Comparison of ENCODE assay signal across 8 cellular contexts in the genomic region with DNA sequence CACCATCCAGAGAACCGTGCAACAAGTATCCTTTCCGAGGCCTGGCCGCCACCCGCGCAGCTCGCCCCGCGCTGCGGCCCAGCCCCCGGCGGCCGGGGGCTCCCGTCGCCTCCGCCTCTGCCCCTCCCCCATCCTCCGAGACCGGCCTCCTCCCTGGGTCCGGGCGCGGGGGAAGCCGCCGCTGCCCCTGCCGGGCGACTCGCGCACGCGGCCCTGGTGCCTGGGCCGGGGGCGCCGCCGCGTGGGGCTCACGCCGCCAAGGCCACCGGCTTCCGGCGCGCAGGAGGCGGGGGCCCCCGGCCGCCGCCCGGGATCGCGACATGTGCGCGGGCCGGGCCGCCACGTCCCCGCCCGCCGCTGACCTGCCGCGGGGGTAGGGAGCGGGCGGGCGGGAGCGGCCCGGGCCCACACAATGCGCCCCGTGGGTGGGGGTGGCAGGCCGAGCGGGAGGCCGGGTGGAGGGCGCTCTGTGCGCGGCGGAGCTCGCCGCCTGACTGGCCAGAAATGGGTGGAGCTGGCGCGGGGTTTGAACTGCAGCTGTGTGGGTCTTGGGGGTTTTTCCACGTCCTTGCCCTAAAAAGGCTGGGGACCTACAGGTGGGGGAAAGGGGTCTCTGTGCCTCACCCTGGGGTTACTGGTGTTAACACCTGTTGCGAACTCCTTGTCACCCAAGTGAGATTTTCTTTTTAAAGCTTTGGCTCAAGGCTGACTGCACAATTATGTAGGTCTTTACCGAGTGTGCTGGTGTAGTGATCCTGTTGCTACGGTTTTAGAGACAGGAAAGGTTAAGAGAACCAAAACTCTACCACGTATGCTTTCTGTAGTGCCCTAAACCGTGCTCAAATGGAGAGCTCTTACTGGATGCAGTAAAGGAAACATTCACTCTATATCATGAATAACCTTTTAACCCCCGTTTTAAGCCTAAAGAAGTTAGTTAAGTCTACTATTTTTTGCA. TPM values are rescaled to one million over a fixed set of nuclear protein-coding genes. Genes with fewer than 3 reads are reported as not detected.
DNase-seq lines count a peak whose midpoint lies in the region; ATAC-seq, FAIRE-seq and TF ChIP-seq lines count a peak whose summit lies in the region.

No MANE protein-coding gene starts in this region.

- intact Hi-C loops in GM12878 (cut with micrococcal nuclease; ENCODE audit: unreplicated experiment): loop anchor here (1.0 kb wide), 1 partner anchor 29 kb away; no protein-coding TSS in a partner anchor

- H3K36me3 ChIP-seq in GM12878 (ENCODE audit: control insufficient read depth in 2 of 2, insufficient read depth in 2 of 2, low read length in 1 of 2) (peaks cover 0 to 8% of the 10 kb centered on the region in 2 experiments; a peak in 2 of 4 replicates), iPS-20b (ENCODE audit: insufficient read depth, low read depth, low read length) (peaks cover 44% of the 10 kb centered on the region)

- H4K20me1 ChIP-seq in GM12878 (ENCODE audit: control insufficient read depth, insufficient read depth): no peaks in the 10 kb centered on the region

- 0 out of 2 replicates have a peak, but pooled peaks have one; percentile 2 for TF ChIP-seq RAD21 in GM12878 (IDR thresholded peaks at IDR 0.05; ENCODE audit: insufficient read depth, low read depth, low read length)

- DNase-seq in Caki2 (ENCODE audit: low read depth) (peak; percentile 42), T-helper 2 cell (peak; percentile 15 to 57 (median 33)), GM12878 (ENCODE audit: low read depth, low spot score) (peak; percentile 40), GOT3 (lab: John Stamatoyannopoulos, UW) (no peak)

- H3K79me2 ChIP-seq in GM12878 (ENCODE audit: control insufficient read depth, insufficient read depth, low read length): peaks cover 65% of the 10 kb centered on the region

- BruUV-seq in GM12878 (replicated peaks; lab: Mats Ljungman, UMichigan): no TSS peak

- H3K9me3 ChIP-seq in GM12878 (replicated peaks; ENCODE audit: control insufficient read depth, insufficient read depth, low read length) (no peaks in the 10 kb centered on the region), iPS-20b (ENCODE audit: insufficient read depth, low read depth, low read length) (no peaks in the 10 kb centered on the region)

- H3K4me1 ChIP-seq in GM12878 (ENCODE audit: control insufficient read depth, insufficient read depth, low read length) (peaks cover 6% of the 10 kb centered on the region; the same call in 1 of the 2 replicates), iPS-20b (ENCODE audit: insufficient read depth, low read length) (peaks cover 12% of the 10 kb centered on the region)

- peak; percentile 71 for FAIRE-seq in GM12878 (lab: Jason Lieb, UNC)

- H3K9ac ChIP-seq in GM12878 (ENCODE audit: control insufficient read depth, insufficient read depth, low read length) (peak overlapping the region; percentile 76), iPS-20b (ENCODE audit: low read depth, low read length) (peak overlapping the region; percentile 98)

- H3K27ac ChIP-seq in GM12878 (ENCODE audit: control insufficient read depth, insufficient read depth) (peak overlapping the region; percentile 67), iPS-20b (ENCODE audit: low read length) (peak overlapping the region; percentile 97), skin epidermis (peak overlapping the region; percentile 35 to 97 (median 92))

- H3K4me3 ChIP-seq in GM12878: peak overlapping the region; percentile 74
- H3K4me3 ChIP-seq in iPS-20b (ENCODE audit: low read length): peak overlapping the region; percentile 98
- peak overlapping the region; percentile 69 to 88 (median 81) for H3K4me3 ChIP-seq in skin epidermis

- SMC1A ChIA-PET in GM12878 (lab: Charles Lee; ENCODE audit: uncharacterized antibody, unreplicated experiment): interaction anchor here (0.6 to 2.0 kb wide), 5 partner anchors 9 to 31 kb away, joined by 3 to 25 read pairs (median 6); a partner anchor contains a TSS

- ATAC-seq in GM19395 (IDR thresholded peaks at IDR 0.05; ENCODE audit: unreplicated experiment) (peak; percentile 53), HG03558 (IDR thresholded peaks at IDR 0.05; ENCODE audit: extremely low read depth, unreplicated experiment) (peak; percentile 32), GM12878 (peak; percentile 68)

- peak; percentile 71 for TF ChIP-seq POLR2A in GM12878 (IDR thresholded peaks at IDR 0.05; ENCODE audit: low read depth, low read length)

- RAD21 ChIA-PET in GM12878 (lab: Charles Lee; ENCODE audit: unreplicated experiment): interaction anchor here (1.2 to 2.9 kb wide), 4 partner anchors 9 to 238 kb away, joined by 3 to 21 read pairs (median 4); no protein-coding TSS in a partner anchor

- POLR2A ChIA-PET in GM12878 (lab: Charles Lee): interaction anchor here (0.6 to 2.3 kb wide), 4 partner anchors 10 to 1208 kb away, joined by 3 to 18 read pairs (median 3); a partner anchor contains a TSS

- H3K27me3 ChIP-seq in GM12878 (replicated peaks in 1 of 2; ENCODE audit: control insufficient read depth in 2 of 2, insufficient read depth in 2 of 2, low read length in 1 of 2): no peaks in the 10 kb centered on the region
- H3K27me3 ChIP-seq in iPS-20b (ENCODE audit: insufficient read depth, low read length): no peaks in the 10 kb centered on the region

- under 1% methylated on average over 43 of the region's 81 CpGs for WGBS in GM12878 (ENCODE audit: insufficient coverage, insufficient replicate concordance, low lambda C conversion rate, missing lambda C conversion rate)

- no peak for TF ChIP-seq CTCF in GM12878 (IDR thresholded peaks at IDR 0.05 in 2 of 3, conservative IDR thresholded peaks at IDR 0.05 in 1 of 3; ENCODE audit: control insufficient read depth in 2 of 3, extremely low read depth in 1 of 3, insufficient read depth in 1 of 3, low read depth in 3 of 3, low read length in 3 of 3)

- CTCF ChIA-PET in GM12878 (lab: Yijun Ruan, JAX): interaction anchor here (0.6 to 3.0 kb wide), 6 partner anchors 13 to 238 kb away, joined by 3 to 27 read pairs (median 3); no protein-coding TSS in a partner anchor

- peak overlapping the region; percentile 61 for H2AFZ ChIP-seq in GM12878 (ENCODE audit: control insufficient read depth, low read depth, low read length)

- in situ Hi-C loops in Caki2 (cut with HindIII; ENCODE audit: low pct_unique_long_range_greater_than_20kb, low sequenced_read_pairs) (no loop called here), GM12878 (cut with MboI) (no loop called here)

- no peak for TF ChIP-seq EP300 in GM12878 (IDR thresholded peaks at IDR 0.05; ENCODE audit: borderline replicate concordance in 1 of 2, control insufficient read depth in 1 of 2, low read depth in 2 of 2, low read length in 2 of 2)

- H3K4me2 ChIP-seq in GM12878 (ENCODE audit: control insufficient read depth, insufficient read depth): peak overlapping the region; percentile 56

TF ChIP-seq in GM12878, 131 proteins besides CTCF, POLR2A, EP300 and RAD21 (continues in another document):
- TF ChIP-seq NR2C1 (IDR thresholded peaks at IDR 0.05): peak; percentile 15; the same call in 1 of the 2 replicates
- TF ChIP-seq, protein P1, sequence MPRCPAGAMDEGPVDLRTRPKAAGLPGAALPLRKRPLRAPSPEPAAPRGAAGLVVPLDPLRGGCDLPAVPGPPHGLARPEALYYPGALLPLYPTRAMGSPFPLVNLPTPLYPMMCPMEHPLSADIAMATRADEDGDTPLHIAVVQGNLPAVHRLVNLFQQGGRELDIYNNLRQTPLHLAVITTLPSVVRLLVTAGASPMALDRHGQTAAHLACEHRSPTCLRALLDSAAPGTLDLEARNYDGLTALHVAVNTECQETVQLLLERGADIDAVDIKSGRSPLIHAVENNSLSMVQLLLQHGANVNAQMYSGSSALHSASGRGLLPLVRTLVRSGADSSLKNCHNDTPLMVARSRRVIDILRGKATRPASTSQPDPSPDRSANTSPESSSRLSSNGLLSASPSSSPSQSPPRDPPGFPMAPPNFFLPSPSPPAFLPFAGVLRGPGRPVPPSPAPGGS (IDR thresholded peaks at IDR 0.05; ENCODE audit: borderline replicate concordance, insufficient read depth, low read depth, low read length, poor library complexity, severe bottlenecking): no peak
- TF ChIP-seq TBL1XR1 (IDR thresholded peaks at IDR 0.05; ENCODE audit: low read depth, low read length): no peak
- peak; percentile 53; the same call in 1 of the 2 replicates for TF ChIP-seq RFX5 (IDR thresholded peaks at IDR 0.05; ENCODE audit: low read depth, low read length)
- TF ChIP-seq POU2F2 (IDR thresholded peaks at IDR 0.05; ENCODE audit: borderline replicate concordance, low read depth, low read length): no peak
- no peak for TF ChIP-seq SUPT20H (IDR thresholded peaks at IDR 0.05; ENCODE audit: borderline replicate concordance, control insufficient read depth, low read depth, low read length)

RNA-seq across cellular contexts. Expression of a gene that starts 32.3 kb away (rescaled TPM):
- 99.7 and 122 TPM in 2 replicates for total RNA-seq in Caki2 (2014; rRNA removed; shearing (Covaris generic); ENCODE audit: low replicate concordance)
- total RNA-seq in GM12878 (2013; cell fraction: nucleolus; rRNA removed): 145 and 168 TPM in 2 replicates
- total RNA-seq in GM12878 (2014; rRNA removed): 89.4 and 97.5 TPM in 2 replicates
- total RNA-seq in GM12878 (2014; rRNA removed; fragmentation: Illumina TruSeq; extraction: Trizol): 111 and 123 TPM in 2 replicates
- total RNA-seq in GM12878 (2021): 80.6 and 95.7 TPM in 2 replicates
- 16.6 TPM for polyA plus RNA-seq in GM12878 (2011; ENCODE audit: low read depth)
- polyA plus RNA-seq in GM12878 (2011; rRNA removed): 76.7 and 108 TPM in 2 replicates
- 40.5 and 44.5 TPM in 2 replicates for polyA plus RNA-seq in GM12878 (2011; cell fraction: cytosol; rRNA removed)
- polyA plus RNA-seq in GM12878 (2011; cell fraction: nucleus; rRNA removed): 23.5 and 53.1 TPM in 2 replicates
- 18.8 and 26.1 TPM in 2 replicates for polyA plus RNA-seq in GM12878 (2012)
- 81.8 and 90.3 TPM in 2 replicates for polyA plus RNA-seq in GM12878 (2014; fragmentation: Illumina TruSeq; extraction: Trizol)
- polyA plus RNA-seq in GM12878 (2014; fragmentation: Nextera tagmentation; extraction: Ambion mirVana): 10 to 100 TPM; 18.1 to 37.3 TPM
- 42.5 and 47.7 TPM in 2 replicates for polyA plus RNA-seq in GM12878 (2014; rRNA removed)
- 10 to 100 TPM; 75.8 to 92.0 TPM for polyA plus RNA-seq in GM12878 (2016; fragmentation: Nextera tagmentation; extraction: Ambion mirVana)
- polyA minus RNA-seq in GM12878 (2011; rRNA and poly(A)+ RNA removed): 156 and 216 TPM in 2 replicates
- 64.0 and 70.3 TPM in 2 replicates for polyA minus RNA-seq in GM12878 (2011; cell fraction: cytosol; rRNA and poly(A)+ RNA removed)
- 42.1 and 60.0 TPM in 2 replicates for polyA minus RNA-seq in GM12878 (2011; cell fraction: nucleus; rRNA and poly(A)+ RNA removed)
